ENCODE assay signal across 25 cellular contexts in genomic region chr4:55369968-55370367, GRCh38.
"Had no signal": no experiment of that assay in that cellular context is flagged by ENCODE, and none has a peak within 500 bp of the region (broad histone marks: within the 10 kb centered on the region; RNA-seq: fewer than 3 reads in every experiment).

No MANE protein-coding gene starts in this region.

- FAIRE-seq: RCC 7860 had no signal

- H3K27ac Mint-ChIP-seq: activated CD8-positive, alpha-beta T cell treated with anti-CD3 and anti-CD28 coated beads for 36 hours; activated naive CD4-positive, alpha-beta T cell treated with anti-CD3 and anti-CD28 coated beads, Interleukin-2, amount 10 ng/mL, durations not matched to agents 7 days and 5 days; activated naive CD8-positive, alpha-beta T cell treated with anti-CD3 and anti-CD28 coated beads for 36 hours; activated T-cell treated with anti-CD3 and anti-CD28 coated beads, Interleukin-2, amount 50 U/mL, for 72 hours; activated T-helper 2 cell treated with anti-CD3 and anti-CD28 coated beads, Interferon-gamma antibody, Interleukin-2, Interleukin-4, amounts not matched to agents 10 μg/mL and 5 μg/mL and 100 μg/mL, durations not matched to agents 14 hours and 24 hours and 36 hours; T-helper 1 cell treated with Interleukin-12 subunit alpha and Interleukin-12 subunit beta and Interleukin-4 antibody, amounts not matched to agents 30 μg/mL and 1 μg/mL, for 36 hours had no signal

- H3K27ac ChIP-seq: SJSA1 had no signal

- H3K9me3 ChIP-seq: SJSA1 had no signal

- H3K4me3 ChIP-seq: SJSA1 had no signal

- H3K27me3 ChIP-seq: SJSA1 had no signal

- H3K36me3 ChIP-seq: SJSA1 had no signal

- DNase-seq: activated CD4-positive, alpha-beta T cell treated with anti-CD3 and anti-CD28 coated beads for 4 hours; activated CD8-positive, alpha-beta memory T cell treated with anti-CD3 and anti-CD28 coated beads, Interleukin-2, amount 50 U/mL, for 4 hours; activated CD8-positive, alpha-beta T cell treated with anti-CD3 and anti-CD28 coated beads for 36 hours; activated gamma-delta T cell treated with Interleukin-2 at 50 U/mL for 16 hours; activated naive CD4-positive, alpha-beta T cell treated with anti-CD3 and anti-CD28 coated beads, Interleukin-2, amount 10 ng/mL, durations not matched to agents 7 days and 5 days; activated naive CD8-positive, alpha-beta T cell treated with anti-CD3 and anti-CD28 coated beads for 36 hours; activated T-cell treated with anti-CD3 and anti-CD28 coated beads, Interleukin-2, amount 50 U/mL, for 72 hours; anterior cingulate cortex; central memory CD4-positive, alpha-beta T cell; KG1; NCI-H1092; NCI-H1417; NCI-H1930; NCI-H2171; NCI-H226; NCI-H526 treated with DMSO at 0.1 percent for 48 hours; NCI-H82; NK-92 treated with Interleukin-12 subunit alpha and Interleukin-12 subunit beta, amount 100 ng/mL, for 24 hours; OCI-M1; SHP77 had no signal

- ATAC-seq: activated CD4-positive, CD25-positive, alpha-beta regulatory T cell treated with anti-CD3 and anti-CD28 coated beads, Interleukin-2, amount 50 U/mL, for 24 hours; activated CD8-positive, alpha-beta T cell treated with anti-CD3 and anti-CD28 coated beads for 36 hours; activated T-cell treated with anti-CD3 and anti-CD28 coated beads, Interleukin-2, amount 50 U/mL, for 72 hours had no signal

- H3K27me3 Mint-ChIP-seq: activated CD8-positive, alpha-beta T cell treated with anti-CD3 and anti-CD28 coated beads for 36 hours; activated naive CD4-positive, alpha-beta T cell treated with anti-CD3 and anti-CD28 coated beads, Interleukin-2, amount 10 ng/mL, durations not matched to agents 7 days and 5 days; activated naive CD8-positive, alpha-beta T cell treated with anti-CD3 and anti-CD28 coated beads for 36 hours had no signal

- H3K4me1 Mint-ChIP-seq: activated naive CD4-positive, alpha-beta T cell treated with anti-CD3 and anti-CD28 coated beads, Interleukin-2, amount 10 ng/mL, durations not matched to agents 7 days and 5 days; activated naive CD8-positive, alpha-beta T cell treated with anti-CD3 and anti-CD28 coated beads for 36 hours had no signal

- H3K4me3 Mint-ChIP-seq: activated CD8-positive, alpha-beta T cell treated with anti-CD3 and anti-CD28 coated beads for 36 hours; activated naive CD4-positive, alpha-beta T cell treated with anti-CD3 and anti-CD28 coated beads, Interleukin-2, amount 10 ng/mL, durations not matched to agents 7 days and 5 days; activated naive CD8-positive, alpha-beta T cell treated with anti-CD3 and anti-CD28 coated beads for 36 hours; activated T-cell treated with anti-CD3 and anti-CD28 coated beads, Interleukin-2, amount 50 U/mL, for 72 hours; T-helper 1 cell treated with Interleukin-12 subunit alpha and Interleukin-12 subunit beta and Interleukin-4 antibody, amounts not matched to agents 30 μg/mL and 1 μg/mL, for 36 hours had no signal

- H3K4me1 ChIP-seq: SJSA1 had no signal

- H3K9me3 Mint-ChIP-seq: activated CD8-positive, alpha-beta T cell treated with anti-CD3 and anti-CD28 coated beads for 36 hours; activated naive CD4-positive, alpha-beta T cell treated with anti-CD3 and anti-CD28 coated beads, Interleukin-2, amount 10 ng/mL, durations not matched to agents 7 days and 5 days; activated naive CD8-positive, alpha-beta T cell treated with anti-CD3 and anti-CD28 coated beads for 36 hours; activated T-cell treated with anti-CD3 and anti-CD28 coated beads, Interleukin-2, amount 50 U/mL, for 72 hours; activated T-helper 2 cell treated with anti-CD3 and anti-CD28 coated beads, Interferon-gamma antibody, Interleukin-2, Interleukin-4, amounts not matched to agents 10 μg/mL and 5 μg/mL and 100 μg/mL, durations not matched to agents 14 hours and 24 hours and 36 hours; T-helper 1 cell treated with Interleukin-12 subunit alpha and Interleukin-12 subunit beta and Interleukin-4 antibody, amounts not matched to agents 30 μg/mL and 1 μg/mL, for 36 hours had no signal
